Comparison of ENCODE assay signal across 1 cellular context in genomic region chr4:169243808-169244207, GRCh38.
TF ChIP-seq lines count a peak whose summit lies in the region.

No MANE protein-coding gene starts in this region.

TF ChIP-seq in endothelial cell of umbilical vein, 7 proteins besides CTCF, POLR2A, EP300 and RAD21:
- TF ChIP-seq MYC (IDR thresholded peaks at IDR 0.05; ENCODE audit: low read depth, low read length), result no peak
- TF ChIP-seq FOS (IDR thresholded peaks at IDR 0.05; ENCODE audit: borderline replicate concordance, insufficient read depth, low read length), result no peak
- no peak for TF ChIP-seq GATA2 (IDR thresholded peaks at IDR 0.05; ENCODE audit: insufficient read depth, insufficient read length, low read depth, low read length)
- TF ChIP-seq JUN (IDR thresholded peaks at IDR 0.05; ENCODE audit: borderline replicate concordance, insufficient read depth, insufficient read length, low read depth), result no peak
- no peak for TF ChIP-seq POLR2AphosphoS5 (IDR thresholded peaks at IDR 0.05; ENCODE audit: insufficient read depth, low read depth, low read length)
- no peak for TF ChIP-seq MAX (IDR thresholded peaks at IDR 0.05; ENCODE audit: insufficient read depth, insufficient read length)
- TF ChIP-seq EZH2 (IDR thresholded peaks at IDR 0.05; ENCODE audit: borderline replicate concordance, low read depth, low read length, severe bottlenecking), result no peak
